In genomic region chr12:132942611-132943010, GRCh38 we compare ENCODE assay signal across 27 cellular contexts.
"Had no signal": no experiment of that assay in that cellular context is flagged by ENCODE, and none has a peak within 500 bp of the region (broad histone marks: within the 10 kb centered on the region; RNA-seq: fewer than 3 reads in every experiment).

No MANE protein-coding gene starts in this region.

- H3K27ac ChIP-seq: colonic mucosa, epithelial cell of prostate, gastroesophageal sphincter, heart left ventricle, hepatocyte, left ventricle myocardium inferior, neutrophil, parathyroid adenoma, sigmoid colon, skin epidermis, spleen, thoracic aorta, tibial nerve, upper lobe of left lung had no signal

- H3K4me1 Mint-ChIP-seq: central memory CD8-positive, alpha-beta T cell; memory B cell; naive B cell; neural crest cell; stimulated activated memory B cell treated with anti-CD40 and anti-IgM and Interleukin-4, amounts not matched to agents 10 μg/mL and 1 μg/mL and 100 μg/mL, for 72 hours had no signal

- H3K27me3 ChIP-seq: colonic mucosa, gastroesophageal sphincter, heart left ventricle, hepatocyte, neutrophil, sigmoid colon, spleen, tibial nerve, upper lobe of left lung had no signal

- H3K4me3 ChIP-seq: colonic mucosa, gastroesophageal sphincter, heart left ventricle, hepatocyte, left ventricle myocardium inferior, lung, sigmoid colon, skin epidermis, thoracic aorta, tibial nerve, upper lobe of left lung had no signal

- H3K4me1 ChIP-seq: colonic mucosa, gastroesophageal sphincter, heart left ventricle, parathyroid adenoma, sigmoid colon, spleen, tibial nerve, upper lobe of left lung had no signal

- DNase-seq: colonic mucosa; effector memory CD8-positive, alpha-beta T cell; foreskin fibroblast; heart left ventricle; left cardiac atrium; left ventricle myocardium inferior; naive B cell; sigmoid colon; spleen; stimulated activated CD4-positive, alpha-beta T cell treated with anti-CD3 and anti-CD28 coated beads, Interleukin-4, amount 100 ng/mL, for 4 hours; stimulated activated naive CD8-positive, alpha-beta T cell treated with anti-CD3 and anti-CD28 coated beads, Interleukin-15, Interleukin-2, amounts not matched to agents 100 U/mL and 50 U/mL, for 24 hours; upper lobe of left lung had no signal

- H3K79me2 ChIP-seq: parathyroid adenoma had no signal

- H3K4me2 ChIP-seq: hepatocyte had no signal

- H2AFZ ChIP-seq: hepatocyte, parathyroid adenoma had no signal

- H3K9me3 ChIP-seq: colonic mucosa had no signal

- H3K27me3 Mint-ChIP-seq: central memory CD8-positive, alpha-beta T cell; effector memory CD8-positive, alpha-beta T cell; memory B cell; naive B cell; natural killer cell treated with Interleukin-12 subunit alpha and Interleukin-12 subunit beta and Interleukin-15 and Interleukin-18, amount 100 ng/mL, for 72 hours; progenitor cell of endocrine pancreas; stimulated activated memory B cell treated with anti-CD40 and anti-IgM and Interleukin-4, amounts not matched to agents 10 μg/mL and 1 μg/mL and 100 μg/mL, for 72 hours had no signal

- H3K27ac Mint-ChIP-seq: effector memory CD8-positive, alpha-beta T cell; memory B cell; naive B cell; natural killer cell treated with Interleukin-12 subunit alpha and Interleukin-12 subunit beta and Interleukin-15 and Interleukin-18, amount 100 ng/mL, for 72 hours; progenitor cell of endocrine pancreas; stimulated activated memory B cell treated with anti-CD40 and anti-IgM and Interleukin-4, amounts not matched to agents 10 μg/mL and 1 μg/mL and 100 μg/mL, for 72 hours had no signal

- H3K4me3 Mint-ChIP-seq: central memory CD8-positive, alpha-beta T cell; effector memory CD8-positive, alpha-beta T cell; memory B cell; naive B cell; natural killer cell treated with Interleukin-12 subunit alpha and Interleukin-12 subunit beta and Interleukin-15 and Interleukin-18, amount 100 ng/mL, for 72 hours; neural crest cell; stimulated activated memory B cell treated with anti-CD40 and anti-IgM and Interleukin-4, amounts not matched to agents 10 μg/mL and 1 μg/mL and 100 μg/mL, for 72 hours had no signal

- H3K9ac ChIP-seq: parathyroid adenoma had no signal
